21 cellular contexts compared by ENCODE assay signal in the genomic region with DNA sequence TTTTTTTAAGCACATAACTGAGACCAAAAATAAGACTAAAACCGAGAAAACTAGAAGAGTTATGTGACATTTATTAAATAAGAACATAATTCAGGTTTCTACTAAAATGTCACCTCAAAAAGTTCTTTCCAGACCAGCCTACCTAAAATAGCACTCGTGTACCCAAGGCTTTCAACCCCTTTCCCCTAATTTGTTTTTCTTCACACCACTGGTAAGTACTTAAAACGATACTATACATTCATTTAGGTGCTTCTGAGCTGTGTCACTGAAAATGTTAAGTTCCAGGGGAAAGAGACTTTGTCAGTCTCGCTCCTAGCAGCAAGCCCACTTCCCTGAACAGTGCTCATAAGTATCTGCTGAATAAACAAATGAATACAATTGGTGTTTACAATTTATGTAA. TPM values are rescaled to one million over a fixed set of nuclear protein-coding genes. Genes with fewer than 3 reads are reported as not detected.
DNase-seq lines count a peak whose midpoint lies in the region; ATAC-seq, FAIRE-seq and TF ChIP-seq lines count a peak whose summit lies in the region.
"Had no signal": no experiment of that assay in that cellular context is flagged by ENCODE, and none has a peak within 500 bp of the region (broad histone marks: within the 10 kb centered on the region; RNA-seq: fewer than 3 reads in every experiment).

No MANE protein-coding gene starts in this region.

- H3K4me2 ChIP-seq in GM12878 (ENCODE audit: control insufficient read depth, insufficient read depth) (peak overlapping the region; percentile 72), SK-N-SH (no peak overlapping the region)
- H3K4me2 ChIP-seq: hepatocyte, smooth muscle cell had no signal

- ATAC-seq in activated CD4-positive, CD25-positive, alpha-beta regulatory T cell treated with anti-CD3 and anti-CD28 coated beads, Interleukin-2, amount 50 U/mL, for 24 hours = peak; percentile 88 to 92
- ATAC-seq in HG02642 (IDR thresholded peaks at IDR 0.05; ENCODE audit: poor library complexity, unreplicated experiment) (peak; percentile 54), GM12878 (peak; percentile 75)
- ATAC-seq: psoas muscle had no signal

- SMC1A ChIA-PET in GM12878 (lab: Charles Lee; ENCODE audit: uncharacterized antibody, unreplicated experiment) = interaction anchor here (0.9 kb wide), 1 partner anchor 20 kb away, joined by 5 read pairs; no protein-coding TSS in a partner anchor

- in situ Hi-C loops in GM12878 (cut with MboI) = no loop called here

- intact Hi-C loops in GM12878 (cut with micrococcal nuclease; ENCODE audit: unreplicated experiment) = loop anchor here (10.0 kb wide), 1 partner anchor 172 kb away; a partner anchor contains a TSS

- H3K9me3 ChIP-seq in GM12878 (replicated peaks; ENCODE audit: control insufficient read depth, insufficient read depth, low read length) = no peaks in the 10 kb centered on the region
- H3K9me3 ChIP-seq in SK-N-SH = no peaks in the 10 kb centered on the region
- H3K9me3 ChIP-seq: MG63, psoas muscle had no signal

- BruUV-seq in GM12878 (replicated peaks; lab: Mats Ljungman, UMichigan) = no TSS peak

- H3K9ac ChIP-seq in GM12878 (ENCODE audit: control insufficient read depth, insufficient read depth, low read length) (0 out of 2 replicates have a peak overlapping the region, but pooled peaks have one; percentile 9), SK-N-SH (no peak overlapping the region)

- no peak for TF ChIP-seq RAD21 in GM12878 (IDR thresholded peaks at IDR 0.05; ENCODE audit: insufficient read depth, low read depth, low read length)
- TF ChIP-seq RAD21 in SK-N-SH (IDR thresholded peaks at IDR 0.05; ENCODE audit: low read length) = no peak

- H3K36me3 ChIP-seq in GM12878 (ENCODE audit: control insufficient read depth in 2 of 2, insufficient read depth in 2 of 2, low read length in 1 of 2) (peaks cover 2 to 7% of the 10 kb centered on the region in 2 experiments; a peak in 2 of 4 replicates), SK-N-SH (replicated peaks in 1 of 2; ENCODE audit: control insufficient read depth in 1 of 2, insufficient read depth in 2 of 2, low read length in 1 of 2) (peaks cover 51 to 67% of the 10 kb centered on the region in 2 experiments)

- H4K20me1 ChIP-seq in GM12878 (ENCODE audit: control insufficient read depth, insufficient read depth) (no peaks in the 10 kb centered on the region), SK-N-SH (ENCODE audit: insufficient read depth) (no peaks in the 10 kb centered on the region; the same call in 1 of the 2 replicates)

- no peaks in the 10 kb centered on the region for H3K9me2 ChIP-seq in SK-N-SH

- RAD21 ChIA-PET in GM12878 (lab: Charles Lee; ENCODE audit: unreplicated experiment) = interaction anchor here (0.9 to 1.3 kb wide), 2 partner anchors 340 to 823 kb away, joined by 4 read pairs; no protein-coding TSS in a partner anchor

- H3K4me1 ChIP-seq in GM12878 (ENCODE audit: control insufficient read depth, insufficient read depth, low read length) (peaks cover 18% of the 10 kb centered on the region), SK-N-SH (ENCODE audit: control insufficient read depth in 1 of 2, insufficient read depth in 2 of 2, low read depth in 1 of 2, low read length in 1 of 2) (peaks cover 0 to under 1% of the 10 kb centered on the region in 2 experiments; a peak in 1 of 4 replicates)

- TF ChIP-seq CTCF in GM10266 (IDR thresholded peaks at IDR 0.05; ENCODE audit: control insufficient read depth, insufficient read depth, low read depth, missing control alignments) = no peak
- no peak for TF ChIP-seq CTCF in GM12878 (IDR thresholded peaks at IDR 0.05 in 2 of 3, conservative IDR thresholded peaks at IDR 0.05 in 1 of 3; ENCODE audit: control insufficient read depth in 2 of 3, extremely low read depth in 1 of 3, insufficient read depth in 1 of 3, low read depth in 3 of 3, low read length in 3 of 3)
- no peak for TF ChIP-seq CTCF in SK-N-SH (IDR thresholded peaks at IDR 0.05)

- H3K79me2 ChIP-seq in GM12878 (ENCODE audit: control insufficient read depth, insufficient read depth, low read length) (peaks cover 15% of the 10 kb centered on the region), SK-N-SH (ENCODE audit: insufficient read depth) (peaks cover 34% of the 10 kb centered on the region)

- H3K27ac ChIP-seq in GM12878 (ENCODE audit: control insufficient read depth, insufficient read depth) (peak overlapping the region; percentile 47), SK-N-SH (ENCODE audit: low read depth in 2 of 2, low read length in 1 of 2) (no peak overlapping the region)
- H3K27ac ChIP-seq: hepatocyte, psoas muscle had no signal

- peak; percentile 80 for FAIRE-seq in GM12878 (lab: Jason Lieb, UNC)
- FAIRE-seq: G401.6, kidney had no signal

- H3K4me3 ChIP-seq in GM12878 (peak overlapping the region; percentile 23; the same call in 1 of the 2 replicates), SK-N-SH (ENCODE audit: low read depth in 2 of 2, low read length in 1 of 2) (no peak overlapping the region)
- H3K4me3 ChIP-seq: hepatocyte, MG63, psoas muscle, smooth muscle cell had no signal

- no peak for DNase-seq in activated CD4-positive, CD25-positive, alpha-beta regulatory T cell (lab: John Stamatoyannopoulos, UW)
- DNase-seq in GM10266 (ENCODE audit: extremely low spot score) (peak; percentile 41), GM12878 (ENCODE audit: low read depth, low spot score) (peak; percentile 50), NOMO-1 treated with dmso at 0.1 percent for 144 hours (lab: John Stamatoyannopoulos, UW; ENCODE audit: unreplicated experiment) (no peak), SK-N-SH (no peak)
- DNase-seq in stimulated activated CD4-positive, alpha-beta T cell treated with anti-CD3 and anti-CD28 coated beads, Interleukin-4, amount 100 ng/mL, for 1 hour = no peak
- DNase-seq: 8988T, kidney, mesenchymal stem cell, MG63, NCI-H1694, NCI-H446 treated with DMSO at 0.1 percent for 48 hours, psoas muscle, Right ventricle myocardium superior, trophoblast cell had no signal

- H3K27me3 ChIP-seq in GM12878 (replicated peaks in 1 of 2; ENCODE audit: control insufficient read depth in 2 of 2, insufficient read depth in 2 of 2, low read length in 1 of 2) (no peaks in the 10 kb centered on the region), SK-N-SH (ENCODE audit: insufficient read depth) (no peaks in the 10 kb centered on the region)
- H3K27me3 ChIP-seq: hepatocyte, MG63 had no signal

- CTCF ChIA-PET in GM12878 (lab: Yijun Ruan, JAX) = interaction anchor here (1.1 kb wide), 1 partner anchor 8 kb away, joined by 3 read pairs; no protein-coding TSS in a partner anchor
- CTCF ChIA-PET in SK-N-SH (lab: Yijun Ruan, JAX) = interaction anchor here (1.7 kb wide), 1 partner anchor 18 kb away, joined by 6 read pairs; no protein-coding TSS in a partner anchor

- POLR2A ChIA-PET in GM12878 (lab: Charles Lee) (interaction anchor here (0.6 to 0.9 kb wide), 3 partner anchors 8 to 21 kb away, joined by 3 to 4 read pairs (median 4); a partner anchor contains a TSS), SK-N-SH (lab: Yijun Ruan, JAX) (no interaction called here)

- peak overlapping the region; percentile 33; the same call in 1 of the 2 replicates for H2AFZ ChIP-seq in GM12878 (ENCODE audit: control insufficient read depth, low read depth, low read length)
- H2AFZ ChIP-seq in SK-N-SH (ENCODE audit: low read depth) = no peak overlapping the region
- H2AFZ ChIP-seq: hepatocyte had no signal

- peaks cover 3% of the 10 kb centered on the region for H3F3A ChIP-seq in SK-N-SH (replicated peaks; ENCODE audit: insufficient read depth)

- 1% methylated on average over 4 of the region's 4 CpGs for WGBS in GM12878 (ENCODE audit: insufficient coverage, insufficient replicate concordance, low lambda C conversion rate, missing lambda C conversion rate)
- 94% methylated on average over 4 of the region's 4 CpGs for WGBS in SK-N-SH (ENCODE audit: low lambda C conversion rate)

- TF ChIP-seq POLR2A in GM12878 (IDR thresholded peaks at IDR 0.05; ENCODE audit: low read depth, low read length) = no peak

- TF ChIP-seq EP300 in GM12878 (IDR thresholded peaks at IDR 0.05; ENCODE audit: borderline replicate concordance in 1 of 2, control insufficient read depth in 1 of 2, low read depth in 2 of 2, low read length in 2 of 2) = 0 out of 4 replicates have a peak, but pooled peaks of 1 of the 2 experiments have one; percentile 24
- no peak for TF ChIP-seq EP300 in SK-N-SH (IDR thresholded peaks at IDR 0.05; ENCODE audit: borderline replicate concordance in 1 of 2, low read depth in 1 of 2, low read length in 1 of 2)

RNA-seq across cellular contexts. Expression of a gene that starts 6.8 kb away (rescaled TPM):
- 21.3 and 21.7 TPM in 2 replicates for total RNA-seq in GM12878 (2013; cell fraction: nucleolus; rRNA removed)
- total RNA-seq in GM12878 (2014; rRNA removed) = 5.5 and 7.5 TPM in 2 replicates
- total RNA-seq in GM12878 (2014; rRNA removed; fragmentation: Illumina TruSeq; extraction: Trizol) = 12.4 and 12.6 TPM in 2 replicates
- total RNA-seq in GM12878 (2021) = 17.3 and 18.2 TPM in 2 replicates
- 12.3 TPM for polyA plus RNA-seq in GM12878 (2011; ENCODE audit: low read depth)
- 18.7 and 23.9 TPM in 2 replicates for polyA plus RNA-seq in GM12878 (2011; rRNA removed)
- 6.4 and 11.4 TPM in 2 replicates for polyA plus RNA-seq in GM12878 (2011; cell fraction: cytosol; rRNA removed)
- 6.3 and 6.6 TPM in 2 replicates for polyA plus RNA-seq in GM12878 (2011; cell fraction: nucleus; rRNA removed)
- polyA plus RNA-seq in GM12878 (2012) = 16.4 and 20.2 TPM in 2 replicates
- polyA plus RNA-seq in GM12878 (2014; fragmentation: Illumina TruSeq; extraction: Trizol) = 17.9 and 23.1 TPM in 2 replicates
- polyA plus RNA-seq in GM12878 (2014; fragmentation: Nextera tagmentation; extraction: Ambion mirVana) = 10 to 100 TPM; 16.8 to 22.1 TPM
- 8.6 and 11.7 TPM in 2 replicates for polyA plus RNA-seq in GM12878 (2014; rRNA removed)
- 10 to 100 TPM; 11.8 to 13.3 TPM for polyA plus RNA-seq in GM12878 (2016; fragmentation: Nextera tagmentation; extraction: Ambion mirVana)
- 8.1 and 14.2 TPM in 2 replicates for polyA minus RNA-seq in GM12878 (2011; rRNA and poly(A)+ RNA removed)
- polyA minus RNA-seq in GM12878 (2011; cell fraction: cytosol; rRNA and poly(A)+ RNA removed) = 4.5 and 4.8 TPM in 2 replicates
- polyA minus RNA-seq in GM12878 (2011; cell fraction: nucleus; rRNA and poly(A)+ RNA removed) = 3.6 and 5.5 TPM in 2 replicates
- polyA plus RNA-seq in SK-N-SH (2012; rRNA removed) = 8.8 and 9.6 TPM in 2 replicates
- polyA plus RNA-seq in SK-N-SH (2012; cell fraction: cytosol; rRNA removed) = 16.9 and 21.5 TPM in 2 replicates
- polyA plus RNA-seq in SK-N-SH (2012; cell fraction: nucleus; rRNA removed) = 3.9 and 6.7 TPM in 2 replicates

RNA-seq across cellular contexts. Expression of a gene that starts 20.4 kb away (rescaled TPM):
- total RNA-seq in GM12878 (2013; cell fraction: nucleolus; rRNA removed) = 3.3 and 3.4 TPM in 2 replicates
- 26.1 and 30.1 TPM in 2 replicates for total RNA-seq in GM12878 (2014; rRNA removed)
- 33.8 and 35.8 TPM in 2 replicates for total RNA-seq in GM12878 (2014; rRNA removed; fragmentation: Illumina TruSeq; extraction: Trizol)
- 45.2 and 49.9 TPM in 2 replicates for total RNA-seq in GM12878 (2021)
- 15.7 TPM for polyA plus RNA-seq in GM12878 (2011; ENCODE audit: low read depth)
- polyA plus RNA-seq in GM12878 (2011; rRNA removed) = 31.7 and 54.6 TPM in 2 replicates
- polyA plus RNA-seq in GM12878 (2011; cell fraction: cytosol; rRNA removed) = 15.6 and 18.2 TPM in 2 replicates
- polyA plus RNA-seq in GM12878 (2011; cell fraction: nucleus; rRNA removed) = 8.6 and 9.2 TPM in 2 replicates
- 18.7 and 20.7 TPM in 2 replicates for polyA plus RNA-seq in GM12878 (2012)
- 40.9 and 45.5 TPM in 2 replicates for polyA plus RNA-seq in GM12878 (2014; fragmentation: Illumina TruSeq; extraction: Trizol)
- 100 to 1,000 TPM; 124 to 152 TPM for polyA plus RNA-seq in GM12878 (2014; fragmentation: Nextera tagmentation; extraction: Ambion mirVana)
- polyA plus RNA-seq in GM12878 (2014; rRNA removed) = 20.9 and 29.2 TPM in 2 replicates
- polyA plus RNA-seq in GM12878 (2016; fragmentation: Nextera tagmentation; extraction: Ambion mirVana) = 100 to 1,000 TPM; 196 to 210 TPM
- polyA minus RNA-seq in GM12878 (2011; rRNA and poly(A)+ RNA removed) = 15.0 and 18.2 TPM in 2 replicates
- polyA minus RNA-seq in GM12878 (2011; cell fraction: cytosol; rRNA and poly(A)+ RNA removed) = 6.8 and 7.2 TPM in 2 replicates
- 1.5 and 2.6 TPM in 2 replicates for polyA minus RNA-seq in GM12878 (2011; cell fraction: nucleus; rRNA and poly(A)+ RNA removed)
- polyA plus RNA-seq in SK-N-SH (2012; rRNA removed) = 16.0 and 17.5 TPM in 2 replicates
- 21.2 and 27.7 TPM in 2 replicates for polyA plus RNA-seq in SK-N-SH (2012; cell fraction: cytosol; rRNA removed)
- polyA plus RNA-seq in SK-N-SH (2012; cell fraction: nucleus; rRNA removed) = 4.6 and 8.0 TPM in 2 replicates

RNA-seq across cellular contexts. Expression of a gene that starts 28.6 kb away (rescaled TPM):
- total RNA-seq in GM12878 (2013; cell fraction: nucleolus; rRNA removed) = not detected in 2 replicates
- total RNA-seq in GM12878 (2014; rRNA removed) (not detected in 2 replicates), GM12878 (2014; rRNA removed; fragmentation: Illumina TruSeq; extraction: Trizol) (not detected in 2 replicates), GM12878 (2021) (not detected in 2 replicates)
- not detected for polyA plus RNA-seq in GM12878 (2011; ENCODE audit: low read depth)
- polyA plus RNA-seq in GM12878 (2011; rRNA removed) (not detected in 2 replicates), GM12878 (2014; fragmentation: Illumina TruSeq; extraction: Trizol) (not detected in 2 replicates), GM12878 (2014; fragmentation: Nextera tagmentation; extraction: Ambion mirVana) (not detected), GM12878 (2014; rRNA removed) (not detected in 2 replicates), GM12878 (2016; fragmentation: Nextera tagmentation; extraction: Ambion mirVana) (under 1 TPM in 1 of 2 experiments, not detected in 1; 0.13 TPM), SK-N-SH (2012; rRNA removed) (not detected in 2 replicates)
- polyA plus RNA-seq in GM12878 (2011; cell fraction: cytosol; rRNA removed) = not detected in 2 replicates
- not detected in 2 replicates for polyA plus RNA-seq in GM12878 (2011; cell fraction: nucleus; rRNA removed)
- 0.08 TPM in 1 of 2 replicates, not detected in the other for polyA plus RNA-seq in GM12878 (2012)
- polyA minus RNA-seq in GM12878 (2011; rRNA and poly(A)+ RNA removed) = not detected in 2 replicates
- polyA minus RNA-seq in GM12878 (2011; cell fraction: cytosol; rRNA and poly(A)+ RNA removed) = not detected in 2 replicates
- not detected in 2 replicates for polyA minus RNA-seq in GM12878 (2011; cell fraction: nucleus; rRNA and poly(A)+ RNA removed)
- polyA plus RNA-seq in SK-N-SH (2012; cell fraction: cytosol; rRNA removed) = not detected in 2 replicates
- not detected in 2 replicates for polyA plus RNA-seq in SK-N-SH (2012; cell fraction: nucleus; rRNA removed)
- total RNA-seq: hepatocyte, kidney, neural crest cell, psoas muscle, Right ventricle myocardium superior, smooth muscle cell had no signal
- polyA plus RNA-seq: psoas muscle, smooth muscle cell had no signal

Comparison
In these comparisons a context has a peak if more than half of its experiments do, and no peak if none do; other contexts are left out.
1. DNase-seq: peak in GM10266 (single experiment) and GM12878 (single experiment); none in activated CD4-positive, CD25-positive, alpha-beta regulatory T cell (0 of 4), NOMO-1 treated with dmso at 0.1 percent for 144 hours (single experiment), stimulated activated CD4-positive, alpha-beta T cell treated with anti-CD3 and anti-CD28 coated beads, Interleukin-4, amount 100 ng/mL, for 1 hour (single experiment) and SK-N-SH (single experiment).
2. Peak in every context shown above with its lines, with median percentiles within 50 percentile points of each other: ATAC-seq.